ENCODE assay signal across 8 cellular contexts in genomic region chr20:56914532-56914931, GRCh38.
"Had no signal": no experiment of that assay in that cellular context is flagged by ENCODE, and none has a peak within 500 bp of the region (broad histone marks: within the 10 kb centered on the region; RNA-seq: fewer than 3 reads in every experiment).

No MANE protein-coding gene starts in this region.

- ATAC-seq: HCT116 had no signal

- H3K9ac ChIP-seq: GM23248 had no signal

- DNase-seq: GM23248, GOT3, H7, IMR-90, KG1 had no signal

- H3K36me3 ChIP-seq: HAP-1 had no signal

- H2AFZ ChIP-seq: GM23248 had no signal

- H3K9me3 ChIP-seq: HAP-1 had no signal

- H3K27ac ChIP-seq: GM23248, HL-60 had no signal

- H3K4me3 ChIP-seq: GM23248, HAP-1 had no signal

- H3K4me1 ChIP-seq: HAP-1 had no signal
